In genomic region chr5:96219580-96220281, GRCh38 we compare ENCODE assay signal across 14 cellular contexts.
DNase-seq lines count a peak whose midpoint lies in the region; ATAC-seq, FAIRE-seq and TF ChIP-seq lines count a peak whose summit lies in the region.
"Had no signal": no experiment of that assay in that cellular context is flagged by ENCODE, and none has a peak within 500 bp of the region (broad histone marks: within the 10 kb centered on the region; RNA-seq: fewer than 3 reads in every experiment).

No MANE protein-coding gene starts in this region.

- FAIRE-seq in keratinocyte (lab: Jason Lieb, UNC) = peak; percentile 95
- FAIRE-seq: colon had no signal

- peak overlapping the region; percentile 77 for H3K27ac ChIP-seq in keratinocyte (ENCODE audit: control insufficient read depth, insufficient read depth, low read length)
- no peak overlapping the region for H3K27ac ChIP-seq in effector memory CD4-positive, alpha-beta T cell (ENCODE audit: insufficient read depth, low read length, poor library complexity, severe bottlenecking)
- H3K27ac ChIP-seq: ovary, uterus had no signal

- dilution Hi-C loops in keratinocyte (cut with MboI; ENCODE audit: extremely low pct_ligation_motif_present, low sequenced_read_pairs) = no loop called here

- peak; percentile 33 for DNase-seq in AG08396 (ENCODE audit: low spot score)
- DNase-seq in HCEC 1CT = peak; percentile 81
- no peak for DNase-seq in keratinocyte (ENCODE audit: low read depth, low spot score)
- no peak for DNase-seq in NCI-H774 (lab: John Stamatoyannopoulos, UW)
- DNase-seq in effector memory CD4-positive, alpha-beta T cell = no peak
- DNase-seq: NCI-H1694, ovary, SHP77 treated with DMSO at 0.1 percent for 48 hours, uterus had no signal

- peaks cover 3% of the 10 kb centered on the region for H3K9me3 Mint-ChIP-seq in activated T-helper 17 cell treated with anti-CD3 and anti-CD28 coated beads, Interleukin-2, amount 50 U/mL, for 72 hours

- no peaks in the 10 kb centered on the region for H4K20me1 ChIP-seq in keratinocyte (ENCODE audit: control insufficient read depth, extremely low read depth, insufficient read depth, low read length)

- H3K4me3 ChIP-seq in keratinocyte (ENCODE audit: control insufficient read depth in 2 of 3, extremely low read depth in 1 of 3, insufficient read depth in 2 of 3, low read depth in 1 of 3, low read length in 3 of 3) = no peak overlapping the region
- H3K4me3 ChIP-seq in effector memory CD4-positive, alpha-beta T cell (ENCODE audit: insufficient read depth, low read depth, low read length, poor library complexity, severe bottlenecking) = no peak overlapping the region
- H3K4me3 ChIP-seq: ovary, uterus had no signal

- H3K4me1 ChIP-seq in keratinocyte (ENCODE audit: control insufficient read depth, extremely low read depth, insufficient read depth, low read length) = peaks cover 26% of the 10 kb centered on the region
- no peaks in the 10 kb centered on the region for H3K4me1 ChIP-seq in effector memory CD4-positive, alpha-beta T cell (ENCODE audit: control insufficient read depth, insufficient read depth, low read length, poor library complexity, severe bottlenecking)
- H3K4me1 ChIP-seq: uterus had no signal

- H3K9me1 ChIP-seq in keratinocyte (ENCODE audit: control insufficient read depth, extremely low read depth, insufficient read depth, low read length) = no peaks in the 10 kb centered on the region

- no peaks in the 10 kb centered on the region for H3K9me3 ChIP-seq in keratinocyte (ENCODE audit: control insufficient read depth, low read depth, low read length)
- no peaks in the 10 kb centered on the region for H3K9me3 ChIP-seq in effector memory CD4-positive, alpha-beta T cell (ENCODE audit: control insufficient read depth, low read length)
- H3K9me3 ChIP-seq: ovary, uterus had no signal

- H2AFZ ChIP-seq in keratinocyte (ENCODE audit: control insufficient read depth, low read length) = peak overlapping the region; percentile 62

- peak overlapping the region; percentile 39 for H3K9ac ChIP-seq in keratinocyte (ENCODE audit: control insufficient read depth, extremely low read depth, insufficient read depth, low read length)

- H3K36me3 ChIP-seq in keratinocyte (ENCODE audit: control insufficient read depth in 2 of 2, extremely low read depth in 1 of 2, insufficient read depth in 2 of 2, low read length in 2 of 2) = no peaks in the 10 kb centered on the region
- H3K36me3 ChIP-seq in effector memory CD4-positive, alpha-beta T cell (ENCODE audit: control insufficient read depth, insufficient read depth, low read length) = no peaks in the 10 kb centered on the region
- H3K36me3 ChIP-seq: ovary, uterus had no signal

- H3K27me3 Mint-ChIP-seq in activated T-helper 17 cell treated with anti-CD3 and anti-CD28 coated beads, Interleukin-2, amount 50 U/mL, for 72 hours = peaks cover 2% of the 10 kb centered on the region

- H3K27ac Mint-ChIP-seq in activated T-helper 17 cell treated with anti-CD3 and anti-CD28 coated beads, Interleukin-2, amount 50 U/mL, for 72 hours = peak overlapping the region; percentile 96

- H3K36me3 Mint-ChIP-seq in activated T-helper 17 cell treated with anti-CD3 and anti-CD28 coated beads, Interleukin-2, amount 50 U/mL, for 72 hours (ENCODE audit: low read depth) = no peaks in the 10 kb centered on the region

- no peaks in the 10 kb centered on the region for H3K27me3 ChIP-seq in keratinocyte (ENCODE audit: control insufficient read depth, extremely low read depth, insufficient read depth, low read length)
- no peaks in the 10 kb centered on the region for H3K27me3 ChIP-seq in effector memory CD4-positive, alpha-beta T cell (replicated peaks; ENCODE audit: control insufficient read depth, insufficient read depth, low read length, poor library complexity, severe bottlenecking)
- H3K27me3 ChIP-seq: ovary, uterus had no signal

- H3K4me3 Mint-ChIP-seq in activated T-helper 17 cell treated with anti-CD3 and anti-CD28 coated beads, Interleukin-2, amount 50 U/mL, for 72 hours = peak overlapping the region; percentile 58

- H3K4me1 Mint-ChIP-seq in activated T-helper 17 cell treated with anti-CD3 and anti-CD28 coated beads, Interleukin-2, amount 50 U/mL, for 72 hours = peaks cover 12% of the 10 kb centered on the region

- peak overlapping the region; percentile 58 for H3K4me2 ChIP-seq in keratinocyte (ENCODE audit: control insufficient read depth, extremely low read depth, insufficient read depth, low read depth, low read length)

- peak; percentile 76 for ATAC-seq in activated T-helper 17 cell treated with anti-CD3 and anti-CD28 coated beads, Interleukin-2, amount 50 U/mL, for 72 hours (replicated peaks)
- no peak for ATAC-seq in HG03457 (IDR thresholded peaks at IDR 0.05; ENCODE audit: unreplicated experiment)
- no peak for ATAC-seq in GM21423 (IDR thresholded peaks at IDR 0.05; ENCODE audit: unreplicated experiment)
- ATAC-seq: HCT116 had no signal

- TF ChIP-seq CTCF in keratinocyte (optimal IDR thresholded peaks at IDR 0.05 in 1 of 3, IDR thresholded peaks at IDR 0.05 in 1 of 3, conservative IDR thresholded peaks at IDR 0.05 in 1 of 3; ENCODE audit: extremely low read depth in 1 of 3, insufficient read depth in 2 of 3, low read length in 3 of 3) = peak in 1 of 3 experiments; percentile 13

- no peaks in the 10 kb centered on the region for H3K79me2 ChIP-seq in keratinocyte (ENCODE audit: control insufficient read depth, insufficient read depth, low read length)

Comparison
In these comparisons a context has a peak if more than half of its experiments do, and no peak if none do; other contexts are left out.
1. DNase-seq: peak in AG08396 (single experiment) and HCEC 1CT (single experiment); none in keratinocyte (single experiment), NCI-H774 (single experiment) and effector memory CD4-positive, alpha-beta T cell (0 of 3).